Comparison of ENCODE assay signal across 2 cellular contexts in the genomic region with DNA sequence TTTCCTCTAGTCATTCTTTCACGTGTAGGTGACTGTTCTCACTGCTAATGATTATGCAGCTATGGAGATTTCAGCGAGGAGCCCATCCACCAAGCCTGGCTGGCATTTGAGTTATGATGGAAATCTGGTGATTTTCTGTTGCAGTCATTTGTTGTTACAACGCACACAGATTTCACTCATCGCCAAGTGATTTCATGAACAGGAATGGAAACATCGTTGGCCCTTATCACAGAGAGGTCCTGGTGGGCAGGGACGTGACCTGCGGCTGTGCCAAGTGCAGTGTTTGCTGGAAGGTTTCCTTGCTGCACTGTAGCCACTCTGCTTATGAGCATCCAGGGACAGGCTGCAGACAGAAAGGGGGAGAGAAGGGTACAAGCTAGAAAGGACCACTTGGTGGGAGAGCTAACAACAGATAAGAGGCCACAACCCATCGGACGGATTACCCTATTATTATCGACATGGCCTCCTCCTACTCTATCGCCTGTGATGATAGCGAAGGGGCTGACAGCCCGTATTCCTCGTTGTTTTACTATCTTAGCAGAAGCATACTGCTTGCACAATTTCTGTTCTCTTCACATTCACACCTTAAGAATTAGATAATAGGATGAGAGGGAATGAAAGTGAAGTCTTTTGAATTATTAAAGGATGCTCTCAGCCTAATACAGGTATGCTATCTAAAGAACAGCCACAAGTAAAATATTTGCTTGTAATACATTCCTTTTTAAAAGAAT.
TF ChIP-seq lines count a peak whose summit lies in the region.

No MANE protein-coding gene starts in this region.

TF ChIP-seq in GM23338, 12 proteins besides CTCF, POLR2A, EP300 and RAD21 (continues in another document):
- TF ChIP-seq POLR2AphosphoS5 (IDR thresholded peaks at IDR 0.05; ENCODE audit: low read depth), result no peak
- no peak for TF ChIP-seq ZNF331 (CRISPR knock-in tag; IDR thresholded peaks at IDR 0.05; ENCODE audit: low read depth)
- no peak for TF ChIP-seq ZNF114 (CRISPR knock-in tag; IDR thresholded peaks at IDR 0.05)
- TF ChIP-seq ZNF462 (CRISPR knock-in tag; IDR thresholded peaks at IDR 0.05), result no peak
- TF ChIP-seq JUNB (IDR thresholded peaks at IDR 0.05; ENCODE audit: unreplicated experiment), result no peak
- no peak for TF ChIP-seq ETS1 (IDR thresholded peaks at IDR 0.05)
- no peak for TF ChIP-seq REST (IDR thresholded peaks at IDR 0.05; ENCODE audit: unreplicated experiment)
- no peak for TF ChIP-seq EZH2phosphoT487 (IDR thresholded peaks at IDR 0.05; ENCODE audit: unreplicated experiment)

TF ChIP-seq in H1, 55 proteins besides CTCF, POLR2A, EP300 and RAD21:
- TF ChIP-seq HDAC6 (IDR thresholded peaks at IDR 0.05; ENCODE audit: low read depth, low read length), result no peak
- no peak for TF ChIP-seq CBX5 (IDR thresholded peaks at IDR 0.05; ENCODE audit: low read depth, low read length)
- TF ChIP-seq, protein P1, sequence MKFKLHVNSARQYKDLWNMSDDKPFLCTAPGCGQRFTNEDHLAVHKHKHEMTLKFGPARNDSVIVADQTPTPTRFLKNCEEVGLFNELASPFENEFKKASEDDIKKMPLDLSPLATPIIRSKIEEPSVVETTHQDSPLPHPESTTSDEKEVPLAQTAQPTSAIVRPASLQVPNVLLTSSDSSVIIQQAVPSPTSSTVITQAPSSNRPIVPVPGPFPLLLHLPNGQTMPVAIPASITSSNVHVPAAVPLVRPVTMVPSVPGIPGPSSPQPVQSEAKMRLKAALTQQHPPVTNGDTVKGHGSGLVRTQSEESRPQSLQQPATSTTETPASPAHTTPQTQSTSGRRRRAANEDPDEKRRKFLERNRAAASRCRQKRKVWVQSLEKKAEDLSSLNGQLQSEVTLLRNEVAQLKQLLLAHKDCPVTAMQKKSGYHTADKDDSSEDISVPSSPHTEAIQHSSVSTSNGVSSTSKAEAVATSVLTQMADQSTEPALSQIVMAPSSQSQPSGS (IDR thresholded peaks at IDR 0.05; ENCODE audit: low read length), result no peak
- TF ChIP-seq KDM1A (IDR thresholded peaks at IDR 0.05; ENCODE audit: borderline replicate concordance, low read length), result no peak
- TF ChIP-seq CREB1 (IDR thresholded peaks at IDR 0.05), result no peak
- TF ChIP-seq CHD1 (IDR thresholded peaks at IDR 0.05; ENCODE audit: low read depth, low read length), result no peak
- no peak for TF ChIP-seq RBBP5 (IDR thresholded peaks at IDR 0.05; ENCODE audit: borderline replicate concordance, low read depth, low read length)
